8 cellular contexts compared by ENCODE assay signal in genomic region chr5:98796197-98796972, GRCh38. TPM values are rescaled to one million over a fixed set of nuclear protein-coding genes. Genes with fewer than 3 reads are reported as not detected.
DNase-seq lines count a peak whose midpoint lies in the region; ATAC-seq and FAIRE-seq lines count a peak whose summit lies in the region.

No MANE protein-coding gene starts in this region.

- no peak for FAIRE-seq in HTR-8/SVneo (lab: Jason Lieb, UNC)

- peak; percentile 20 for DNase-seq in NCI-H2171 treated with DMSO at 0.1 percent for 48 hours (lab: John Stamatoyannopoulos, UW)
- no peak for DNase-seq in NCI-H2171 (lab: John Stamatoyannopoulos, UW)
- DNase-seq in HTR-8/SVneo (ENCODE audit: insufficient read length, low spot score) = peak; percentile 56
- DNase-seq in T follicular helper cell (ENCODE audit: low read depth) = peak; percentile 21
- DNase-seq in central memory CD4-positive, alpha-beta T cell = peak; percentile 41
- no peak for DNase-seq in left lobe of liver (ENCODE audit: low spot score)
- peak; percentile 3 to 31 for DNase-seq in stimulated activated CD8-positive, alpha-beta memory T cell treated with anti-CD3 and anti-CD28 coated beads, Interleukin-7, amount 100 ng/mL, for 4 hours (ENCODE audit: low read depth in 2 of 2)

- ATAC-seq in GM21447 (IDR thresholded peaks at IDR 0.05; ENCODE audit: unreplicated experiment) = peak; percentile 80
- ATAC-seq in left lobe of liver = peak; percentile 91

RNA-seq across cellular contexts. Expression of gene RGMB, which starts 22.9 kb away (rescaled TPM):
- 6.0 TPM for total RNA-seq in left lobe of liver

Comparison
In these comparisons a context has a peak if more than half of its experiments do, and no peak if none do; other contexts are left out.
1. DNase-seq: peak in NCI-H2171 treated with DMSO at 0.1 percent for 48 hours (single experiment), HTR-8/SVneo (single experiment), T follicular helper cell (single experiment), central memory CD4-positive, alpha-beta T cell (single experiment) and stimulated activated CD8-positive, alpha-beta memory T cell treated with anti-CD3 and anti-CD28 coated beads, Interleukin-7, amount 100 ng/mL, for 4 hours (2 of 2); none in NCI-H2171 (single experiment) and left lobe of liver (single experiment).